ENCODE assay signal across 8 cellular contexts in the genomic region with DNA sequence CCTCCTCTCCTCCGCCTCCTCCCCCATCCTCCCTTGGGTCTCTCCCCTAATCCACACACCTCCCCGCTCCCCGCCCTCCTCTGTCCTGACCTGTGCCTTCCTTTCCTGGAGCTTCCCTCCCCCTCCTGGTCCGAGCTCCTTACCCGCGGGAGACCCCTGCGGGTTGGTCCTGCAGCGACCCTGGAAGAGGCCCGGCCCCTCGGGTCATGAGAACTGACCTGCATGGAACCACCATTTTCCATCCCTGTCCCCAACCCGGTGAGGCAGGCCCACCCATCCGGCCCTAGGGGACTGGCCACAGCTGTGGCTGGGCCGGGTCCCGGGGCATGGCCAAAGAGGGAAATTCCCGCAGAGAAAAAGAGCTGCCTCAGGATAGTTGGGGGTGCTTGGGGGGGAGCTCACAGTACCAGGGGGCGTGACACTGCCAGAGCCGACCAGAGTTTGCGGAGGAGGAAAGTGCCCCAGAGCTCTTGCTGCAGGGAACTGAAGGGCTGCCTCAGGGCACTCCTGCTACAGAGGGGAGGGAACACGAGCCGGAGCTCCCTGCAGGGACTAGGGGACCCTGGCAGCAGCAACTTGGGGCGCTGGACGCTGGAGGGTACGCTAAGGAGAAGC. TPM values are rescaled to one million over a fixed set of nuclear protein-coding genes. Genes with fewer than 3 reads are reported as not detected.
A peak's percentile ranks its signal among the peaks of the same experiment; 100 is the strongest.
DNase-seq lines count a peak whose midpoint lies in the region; ATAC-seq and TF ChIP-seq lines count a peak whose summit lies in the region.

No MANE protein-coding gene starts in this region.

- no peak for TF ChIP-seq POLR2A in testis (IDR thresholded peaks at IDR 0.05)

- peak; percentile 16 for DNase-seq in stimulated activated CD4-positive, alpha-beta T cell treated with anti-CD3 and anti-CD28 coated beads, Interleukin-4, amount 100 ng/mL, for 24 hours
- no peak for DNase-seq in stimulated activated CD4-positive, alpha-beta T cell treated with anti-CD3 and anti-CD28 coated beads, Interleukin-2, amount 100 ng/mL, for 48 hours
- DNase-seq in RWPE2 (ENCODE audit: low spot score) (no peak), lung (ENCODE audit: low spot score) (no peak), testis (peak; percentile 56), NCI-H1092 treated with DMSO at 0.1 percent for 48 hours (lab: John Stamatoyannopoulos, UW) (no peak)

- H3K4me1 ChIP-seq in RWPE2 (ENCODE audit: insufficient read depth, poor library complexity, severe bottlenecking), result peaks cover 6% of the 10 kb centered on the region
- H3K4me1 ChIP-seq in duodenal mucosa (ENCODE audit: control insufficient read depth in 1 of 2, insufficient read depth in 2 of 2, low read length in 2 of 2), result peaks cover 29 to 32% of the 10 kb centered on the region in 2 donors
- no peaks in the 10 kb centered on the region for H3K4me1 ChIP-seq in lung (ENCODE audit: control insufficient read depth in 2 of 2, insufficient read depth in 2 of 2, low read length in 2 of 2)
- peaks cover 26% of the 10 kb centered on the region for H3K4me1 ChIP-seq in testis

- no peak for TF ChIP-seq CTCF in RWPE2 (IDR thresholded peaks at IDR 0.05; ENCODE audit: poor library complexity, severe bottlenecking)
- TF ChIP-seq CTCF in lung (IDR thresholded peaks at IDR 0.05; ENCODE audit: control extremely low read depth, extremely low read depth), result no peak
- no peak for TF ChIP-seq CTCF in testis (IDR thresholded peaks at IDR 0.05)

- 0 to 1% methylated on average over 23 of the region's 23 CpGs for WGBS in lung, 2 donors
- WGBS in testis, 2 donors, result 0 to 1% methylated on average over 19 to 23 of the region's 23 CpGs

- H3K27me3 ChIP-seq in RWPE2 (ENCODE audit: insufficient read depth, poor library complexity, severe bottlenecking), result peaks cover 12% of the 10 kb centered on the region
- peaks cover 0 to 10% of the 10 kb centered on the region in 2 donors for H3K27me3 ChIP-seq in duodenal mucosa (ENCODE audit: control insufficient read depth in 1 of 2, insufficient read depth in 2 of 2, low read length in 2 of 2)
- no peaks in the 10 kb centered on the region for H3K27me3 ChIP-seq in lung (ENCODE audit: control insufficient read depth, insufficient read depth)
- H3K27me3 ChIP-seq in testis, result no peaks in the 10 kb centered on the region

- H3K27ac ChIP-seq in RWPE2 (ENCODE audit: poor library complexity, severe bottlenecking) (peak overlapping the region; percentile 60), duodenal mucosa (ENCODE audit: low read depth, low read length) (peak overlapping the region; percentile 74), lung (ENCODE audit: low read depth in 1 of 2, low read length in 1 of 2) (peak overlapping the region; percentile 87 to 93), testis (peak overlapping the region; percentile 70 to 89)

- peak overlapping the region; percentile 77 to 90 for H3K9ac ChIP-seq in duodenal mucosa (ENCODE audit: low read depth in 1 of 2, low read length in 2 of 2)

- H3K9me3 ChIP-seq in RWPE2 (ENCODE audit: severe bottlenecking) (no peaks in the 10 kb centered on the region), duodenal mucosa (ENCODE audit: control insufficient read depth in 1 of 2, low read length in 2 of 2) (no peaks in the 10 kb centered on the region), lung (ENCODE audit: control insufficient read depth in 2 of 2, insufficient read depth in 1 of 2, low read length in 1 of 2) (no peaks in the 10 kb centered on the region), testis (no peaks in the 10 kb centered on the region)

- H3K36me3 ChIP-seq in RWPE2 (ENCODE audit: low read depth) (peaks cover 8% of the 10 kb centered on the region), duodenal mucosa (ENCODE audit: control insufficient read depth in 1 of 2, insufficient read depth in 2 of 2, low read length in 2 of 2) (peaks cover under 1 to 8% of the 10 kb centered on the region in 2 donors), lung (ENCODE audit: control insufficient read depth in 2 of 2, insufficient read depth in 2 of 2, low read length in 2 of 2) (peaks cover 0 to 8% of the 10 kb centered on the region in 2 donors), testis (ENCODE audit: low read depth, missing control alignments) (no peaks in the 10 kb centered on the region)

- H3K4me3 ChIP-seq in RWPE2 (ENCODE audit: severe bottlenecking) (peak overlapping the region; percentile 64), duodenal mucosa (ENCODE audit: low read depth in 1 of 2, low read length in 2 of 2) (peak overlapping the region; percentile 81 to 94), lung (peak overlapping the region; percentile 60), testis (peak overlapping the region; percentile 68 to 75)

- intact Hi-C loops in testis (cut with DNase I; ENCODE audit: low total_unique reads), result no loop called here

- ATAC-seq in HG03039 (IDR thresholded peaks at IDR 0.05; ENCODE audit: unreplicated experiment) (peak; percentile 8), RWPE2 (ENCODE audit: low read depth) (peak; percentile 26), lung (ENCODE audit: insufficient read depth, low FRiP score) (peak; percentile 17)

RNA-seq across cellular contexts. Expression of gene ARHGEF40, which starts 0.6 kb away (rescaled TPM):
- 10 to 100 TPM; 36.7 to 48.6 TPM for total RNA-seq in lung
- polyA plus RNA-seq in lung, result 10 to 100 TPM; 13.1 to 17.8 TPM
- total RNA-seq in testis, result 10 to 100 TPM; 30.5 to 36.9 TPM
- 22.0 TPM for polyA plus RNA-seq in testis (ENCODE audit: insufficient read depth, low read depth, low replicate concordance)

RNA-seq across cellular contexts. Expression of gene RNASE8, which starts 13.1 kb away (rescaled TPM):
- total RNA-seq in lung (not detected), testis (not detected)
- polyA plus RNA-seq in lung (not detected), testis (ENCODE audit: insufficient read depth, low read depth, low replicate concordance) (not detected)

RNA-seq across cellular contexts. Expression of gene ZNF219, which starts 27.7 kb away (rescaled TPM):
- total RNA-seq in lung (10 to 100 TPM in 1 of 2 donors, 1 to 10 TPM in 1; 8.0 to 48.5 TPM), testis (10 to 100 TPM; 42.8 to 64.8 TPM)
- polyA plus RNA-seq in lung (10 to 100 TPM; 21.6 to 38.3 TPM), testis (ENCODE audit: insufficient read depth, low read depth, low replicate concordance) (17.7 TPM)

RNA-seq across cellular contexts. Expression of gene RNASE7, which starts 28.6 kb away (rescaled TPM):
- total RNA-seq in lung, result not detected
- polyA plus RNA-seq in lung, result under 1 TPM; 0.13 to 0.18 TPM
- total RNA-seq in testis, result under 1 TPM; 0.43 to 0.55 TPM
- polyA plus RNA-seq in testis (ENCODE audit: insufficient read depth, low read depth, low replicate concordance), result 0.24 TPM

RNA-seq across cellular contexts. Expression of gene TMEM253, which starts 30.1 kb away (rescaled TPM):
- total RNA-seq in lung, result under 1 TPM; 0.20 to 0.52 TPM
- polyA plus RNA-seq in lung, result under 1 TPM; 0.24 to 0.43 TPM
- under 1 TPM in 1 of 2 donors, not detected in 1; 0.50 TPM for total RNA-seq in testis
- 0.65 TPM for polyA plus RNA-seq in testis (ENCODE audit: insufficient read depth, low read depth, low replicate concordance)

Comparison
In these comparisons a context has a peak if more than half of its experiments do, and no peak if none do; other contexts are left out.
1. DNase-seq: peak in stimulated activated CD4-positive, alpha-beta T cell treated with anti-CD3 and anti-CD28 coated beads, Interleukin-4, amount 100 ng/mL, for 24 hours (single experiment) and testis (single experiment); none in stimulated activated CD4-positive, alpha-beta T cell treated with anti-CD3 and anti-CD28 coated beads, Interleukin-2, amount 100 ng/mL, for 48 hours (0 of 2), RWPE2 (single experiment), lung (single experiment) and NCI-H1092 treated with DMSO at 0.1 percent for 48 hours (single experiment).
2. Peak in every context shown above with its lines, with median percentiles within 50 percentile points of each other: ATAC-seq, H3K27ac ChIP-seq and H3K4me3 ChIP-seq.